In the genomic region with DNA sequence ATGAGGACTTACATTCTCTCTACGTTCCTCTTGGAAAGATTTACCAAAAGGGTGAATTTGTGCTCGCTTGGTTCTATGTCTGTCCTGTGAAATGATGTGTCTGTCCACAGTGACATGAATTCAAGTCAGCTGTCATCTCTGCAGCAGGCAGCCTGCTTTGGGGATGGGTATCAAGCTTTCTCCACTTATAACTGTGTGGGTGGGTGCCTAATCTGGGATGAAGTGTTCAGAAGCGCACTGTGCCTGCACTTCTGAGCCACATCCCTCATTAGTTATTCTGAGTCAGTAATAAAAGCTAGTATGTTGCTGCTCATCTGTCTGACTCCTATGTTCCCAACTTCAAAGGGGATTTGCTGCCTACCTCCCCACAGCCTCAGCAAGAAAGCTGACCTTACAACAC, we compare ENCODE assay signal across 8 cellular contexts.
"Had no signal": no experiment of that assay in that cellular context is flagged by ENCODE, and none has a peak within 500 bp of the region (broad histone marks: within the 10 kb centered on the region; RNA-seq: fewer than 3 reads in every experiment).

No MANE protein-coding gene starts in this region.

- ATAC-seq: HCT116, HepG2 had no signal

- H3K36me3 ChIP-seq: HAP-1 had no signal

- H3K9ac ChIP-seq: GM23248 had no signal

- H3K27ac ChIP-seq: GM23248, HL-60 had no signal

- DNase-seq: GM23248, GOT3, H7, HFFc6 had no signal

- H3K4me1 ChIP-seq: HAP-1 had no signal

- H3K9me3 ChIP-seq: HAP-1 had no signal

- H3K4me3 ChIP-seq: GM23248, HAP-1 had no signal
